In genomic region chr5:119363936-119364335, GRCh38 we compare ENCODE assay signal across 14 cellular contexts. TPM values are rescaled to one million over a fixed set of nuclear protein-coding genes. Genes with fewer than 3 reads are reported as not detected.
DNase-seq lines count a peak whose midpoint lies in the region; ATAC-seq and TF ChIP-seq lines count a peak whose summit lies in the region.
"Had no signal": no experiment of that assay in that cellular context is flagged by ENCODE, and none has a peak within 500 bp of the region (broad histone marks: within the 10 kb centered on the region; RNA-seq: fewer than 3 reads in every experiment).

No MANE protein-coding gene starts in this region.

- peak overlapping the region in 5 of 7 donors; percentile 11 to 63 (median 38) for H3K27ac Mint-ChIP-seq in CD14-positive monocyte
- peak overlapping the region; percentile 94 for H3K27ac Mint-ChIP-seq in activated naive CD8-positive, alpha-beta T cell
- H3K27ac Mint-ChIP-seq: WTC11 had no signal

- DNase-seq in CD14-positive monocyte (ENCODE audit: low spot score) (no peak), NCI-H526 treated with DMSO at 0.1 percent for 48 hours (lab: John Stamatoyannopoulos, UW) (no peak), NCI-H2196 treated with DMSO at 0.1 percent for 48 hours (lab: John Stamatoyannopoulos, UW; ENCODE audit: unreplicated experiment) (no peak), glomerular visceral epithelial cell (ENCODE audit: extremely low spot score) (no peak)
- DNase-seq in activated CD8-positive, alpha-beta memory T cell treated with anti-CD3 and anti-CD28 coated beads for 24 hours, result no peak
- DNase-seq: effector memory CD4-positive, alpha-beta T cell; heart right ventricle; lower lobe of right lung; stimulated activated CD4-positive, alpha-beta T cell treated with anti-CD3 and anti-CD28 coated beads, Interleukin-2, amount 100 ng/mL, for 48 hours had no signal

- ATAC-seq in GM18520 (IDR thresholded peaks at IDR 0.05; ENCODE audit: unreplicated experiment) (peak; percentile 19), HG02798 (IDR thresholded peaks at IDR 0.05; ENCODE audit: poor library complexity, unreplicated experiment) (peak; percentile 31)
- ATAC-seq: heart right ventricle, lower lobe of right lung, Right ventricle myocardium inferior, WTC11 had no signal

- no peaks in the 10 kb centered on the region for H3K27me3 Mint-ChIP-seq in CD14-positive monocyte (ENCODE audit: low read depth in 3 of 3)
- H3K27me3 Mint-ChIP-seq in activated naive CD8-positive, alpha-beta T cell, result no peaks in the 10 kb centered on the region

- TF ChIP-seq CTCF in CD14-positive monocyte (IDR thresholded peaks at IDR 0.05), result no peak

- H3K4me1 Mint-ChIP-seq in CD14-positive monocyte, result peaks cover 90% of the 10 kb centered on the region
- H3K4me1 Mint-ChIP-seq in activated naive CD8-positive, alpha-beta T cell (ENCODE audit: low read depth), result peaks cover 97% of the 10 kb centered on the region

- H3K36me3 Mint-ChIP-seq in CD14-positive monocyte, result peaks cover 22 to 45% of the 10 kb centered on the region in 2 donors
- H3K36me3 Mint-ChIP-seq in activated naive CD8-positive, alpha-beta T cell, result peaks cover 49% of the 10 kb centered on the region

- no peaks in the 10 kb centered on the region for H3K9me3 Mint-ChIP-seq in CD14-positive monocyte
- peaks cover 4% of the 10 kb centered on the region for H3K9me3 Mint-ChIP-seq in activated naive CD8-positive, alpha-beta T cell (ENCODE audit: low read depth)

- no peak overlapping the region for H3K4me3 Mint-ChIP-seq in CD14-positive monocyte
- peak overlapping the region; percentile 99 for H3K4me3 Mint-ChIP-seq in activated naive CD8-positive, alpha-beta T cell
- H3K4me3 Mint-ChIP-seq: WTC11 had no signal

- intact Hi-C loops in CD14-positive monocyte (cut with micrococcal nuclease), result no loop called here

RNA-seq across cellular contexts. Expression of gene TNFAIP8, which starts 8.1 kb away (rescaled TPM):
- 10 to 100 TPM; 47.0 to 55.5 TPM for polyA plus RNA-seq in CD14-positive monocyte
